Comparison of ENCODE assay signal across 20 cellular contexts in genomic region chr16:27498020-27498419, GRCh38. TPM values are rescaled to one million over a fixed set of nuclear protein-coding genes. Genes with fewer than 3 reads are reported as not detected.
A peak's percentile ranks its signal among the peaks of the same experiment; 100 is the strongest.
DNase-seq lines count a peak whose midpoint lies in the region; ATAC-seq and TF ChIP-seq lines count a peak whose summit lies in the region.
"Had no signal": no experiment of that assay in that cellular context is flagged by ENCODE, and none has a peak within 500 bp of the region (broad histone marks: within the 10 kb centered on the region; RNA-seq: fewer than 3 reads in every experiment).

No MANE protein-coding gene starts in this region.

- no peak overlapping the region for H4K8ac ChIP-seq in IMR-90 (ENCODE audit: low read depth in 2 of 2, low read length in 2 of 2)

- no peak overlapping the region for H4K91ac ChIP-seq in IMR-90 (ENCODE audit: insufficient read depth, low read depth, low read length)

- no peak for TF ChIP-seq RAD21 in IMR-90 (IDR thresholded peaks at IDR 0.05; ENCODE audit: low read length)

- H3K9me1 ChIP-seq in IMR-90 (ENCODE audit: insufficient read depth, low read length) = peaks cover 16% of the 10 kb centered on the region

- H2AFZ ChIP-seq in IMR-90 (replicated peaks; ENCODE audit: low read length, poor library complexity) (no peak overlapping the region), hepatocyte (no peak overlapping the region)
- H2AFZ ChIP-seq: PC-9 had no signal

- no CpG with 5 or more reads among the region's 2 CpGs for WGBS in IMR-90 (ENCODE audit: extremely low coverage in 2 of 2, insufficient read length in 1 of 2), 2 experiments
- 92% methylated on average over 2 of the region's 2 CpGs for WGBS in hepatocyte (ENCODE audit: low lambda C conversion rate, missing lambda C conversion rate)

- H3K4me3 Mint-ChIP-seq in CD8-positive, alpha-beta memory T cell = no peak overlapping the region

- no peaks in the 10 kb centered on the region for H3K9me3 ChIP-seq in left ventricle myocardium inferior (replicated peaks)
- H3K9me3 ChIP-seq in IMR-90 (ENCODE audit: control insufficient read depth, insufficient read depth, low read length) = no peaks in the 10 kb centered on the region
- no peaks in the 10 kb centered on the region for H3K9me3 ChIP-seq in CD8-positive, alpha-beta memory T cell (ENCODE audit: low read length)
- H3K9me3 ChIP-seq in hepatocyte (ENCODE audit: low read depth) = no peaks in the 10 kb centered on the region
- H3K9me3 ChIP-seq: A549 had no signal

- BruUV-seq in IMR-90 (replicated peaks; lab: Mats Ljungman, UMichigan) = no TSS peak

- no peaks in the 10 kb centered on the region for H3K9me3 Mint-ChIP-seq in CD8-positive, alpha-beta memory T cell

- TF ChIP-seq CTCF in left ventricle myocardium inferior (IDR thresholded peaks at IDR 0.05; ENCODE audit: borderline replicate concordance) (no peak), IMR-90 (conservative IDR thresholded peaks at IDR 0.05; ENCODE audit: low read depth, low read length) (no peak), hepatocyte (IDR thresholded peaks at IDR 0.05; ENCODE audit: poor library complexity) (no peak)

- peaks cover 0 to 97% (median 41%) of the 10 kb centered on the region in 3 donors for H3K36me3 Mint-ChIP-seq in CD8-positive, alpha-beta memory T cell

- no peaks in the 10 kb centered on the region for H3K27me3 Mint-ChIP-seq in CD8-positive, alpha-beta memory T cell

- H3K4me3 ChIP-seq in left ventricle myocardium inferior (no peak overlapping the region), IMR-90 (ENCODE audit: insufficient read depth, low read depth, low read length) (no peak overlapping the region), hepatocyte (no peak overlapping the region)
- no peak overlapping the region for H3K4me3 ChIP-seq in CD8-positive, alpha-beta memory T cell (ENCODE audit: low read length)
- H3K4me3 ChIP-seq: A549, PC-9 had no signal

- no peak overlapping the region for H2BK20ac ChIP-seq in IMR-90 (ENCODE audit: low read depth, low read length)

- no peak overlapping the region for H3K9ac ChIP-seq in IMR-90 (ENCODE audit: low read depth, low read length)

- H3K4me1 ChIP-seq in left ventricle myocardium inferior (peaks cover 25% of the 10 kb centered on the region), IMR-90 (ENCODE audit: control insufficient read depth, insufficient read depth, low read length) (peaks cover 10% of the 10 kb centered on the region), hepatocyte (ENCODE audit: insufficient read depth) (no peaks in the 10 kb centered on the region)
- H3K4me1 ChIP-seq in CD8-positive, alpha-beta memory T cell (ENCODE audit: insufficient read depth, low read length) = no peaks in the 10 kb centered on the region
- H3K4me1 ChIP-seq: A549 had no signal

- no peak overlapping the region for H3K56ac ChIP-seq in IMR-90 (ENCODE audit: extremely low read depth, insufficient read depth, low read length)

- H3K79me2 ChIP-seq in hepatocyte = no peaks in the 10 kb centered on the region

- no peak overlapping the region for H4K5ac ChIP-seq in IMR-90 (ENCODE audit: low read depth, low read length)

- intact Hi-C loops in left ventricle myocardium inferior (cut with micrococcal nuclease) (no loop called here), cardiac septum (cut with DNase I) (no loop called here), IMR-90 (cut with micrococcal nuclease) (no loop called here)

- H2AK5ac ChIP-seq in IMR-90 (ENCODE audit: low read depth, low read length) = no peak overlapping the region

- CTCF ChIA-PET in IMR-90 (lab: Yijun Ruan, JAX) = no interaction called here
- CTCF ChIA-PET in CD8-positive, alpha-beta memory T cell (lab: Charles Lee) = no interaction called here

- H3K4me1 Mint-ChIP-seq in CD8-positive, alpha-beta memory T cell = no peaks in the 10 kb centered on the region

- in situ Hi-C loops in IMR-90 (cut with MboI; ENCODE audit: low sequenced_read_pairs) = no loop called here

- H3K27ac Mint-ChIP-seq in CD8-positive, alpha-beta memory T cell = peak overlapping the region in 3 of 8 donors; percentile 25 to 64 (median 57)

- H3K27ac ChIP-seq in left ventricle myocardium inferior (replicated peaks) (peak overlapping the region; percentile 81), IMR-90 (ENCODE audit: insufficient read depth, low read length) (no peak overlapping the region), hepatocyte (no peak overlapping the region)
- no peak overlapping the region for H3K27ac ChIP-seq in CD8-positive, alpha-beta memory T cell (ENCODE audit: low read depth, low read length)
- H3K27ac ChIP-seq: A549, PC-9, RWPE1 had no signal

- dilution Hi-C loops in IMR-90 (cut with HindIII; ENCODE audit: low sequenced_read_pairs, unreplicated experiment) = no loop called here

- H3K23ac ChIP-seq in IMR-90 (ENCODE audit: low read depth, low read length) = no peak overlapping the region

- no peak for DNase-seq in left ventricle myocardium inferior
- no peak for DNase-seq in cardiac septum (ENCODE audit: low spot score)
- peak; percentile 16 for DNase-seq in IMR-90
- DNase-seq in fibroblast of peridontal ligament (ENCODE audit: extremely low read depth) = peak; percentile 8
- DNase-seq in CD8-positive, alpha-beta memory T cell = no peak
- DNase-seq in hepatocyte (ENCODE audit: low spot score) = no peak
- DNase-seq: C1 segment of cervical spinal cord, DMS79 treated with DMSO at 0.1 percent for 48 hours, KG1, NCI-H1105 treated with DMSO at 0.1 percent for 48 hours, NCI-H1694 treated with DMSO at 0.1 percent for 48 hours, NCI-H2227 treated with DMSO at 0.1 percent for 48 hours, NCI-H510A treated with DMSO at 0.1 percent for 48 hours, NCI-H82, PC-9, SIG-M5 had no signal

- H3K27me3 ChIP-seq in left ventricle myocardium inferior (ENCODE audit: low read depth) = no peaks in the 10 kb centered on the region
- no peaks in the 10 kb centered on the region for H3K27me3 ChIP-seq in IMR-90 (ENCODE audit: control insufficient read depth, insufficient read depth, low read length)
- H3K27me3 ChIP-seq in CD8-positive, alpha-beta memory T cell (ENCODE audit: insufficient read depth, low read length, poor library complexity, severe bottlenecking) = no peaks in the 10 kb centered on the region
- no peaks in the 10 kb centered on the region for H3K27me3 ChIP-seq in hepatocyte

- H2BK120ac ChIP-seq in IMR-90 (ENCODE audit: low read depth, low read length) = no peak overlapping the region

- H2AK9ac ChIP-seq in IMR-90 (replicated peaks; ENCODE audit: low read depth, low read length, poor library complexity) = no peak overlapping the region

- no peak overlapping the region for H3K14ac ChIP-seq in IMR-90 (replicated peaks; ENCODE audit: low read depth, low read length)

- POLR2A ChIA-PET in IMR-90 (lab: Charles Lee; ENCODE audit: unreplicated experiment) = no interaction called here
- POLR2A ChIA-PET in CD8-positive, alpha-beta memory T cell (lab: Charles Lee) = no interaction called here

- H3K4ac ChIP-seq in IMR-90 (ENCODE audit: low read depth, low read length) = no peak overlapping the region

- H4K20me1 ChIP-seq in IMR-90 (ENCODE audit: insufficient read depth, low read length) (no peaks in the 10 kb centered on the region), hepatocyte (ENCODE audit: insufficient read depth, poor library complexity, severe bottlenecking) (no peaks in the 10 kb centered on the region)

- peaks cover 4 to 12% of the 10 kb centered on the region in 2 experiments; a peak in 1 of 4 replicates for H3K79me1 ChIP-seq in IMR-90 (ENCODE audit: low read depth in 1 of 2, low read length in 2 of 2)

- H3K9me2 ChIP-seq in hepatocyte (replicated peaks; ENCODE audit: insufficient read depth) = no peaks in the 10 kb centered on the region

- H2BK5ac ChIP-seq in IMR-90 (ENCODE audit: low read depth, low read length, poor library complexity, severe bottlenecking) = no peak overlapping the region

- no peak; the same call in 1 of the 2 replicates for ATAC-seq in IMR-90 (ENCODE audit: low read depth)
- no peak for ATAC-seq in HG02678 (IDR thresholded peaks at IDR 0.05; ENCODE audit: unreplicated experiment)
- ATAC-seq: A549, HepG2 had no signal

- H3K36me3 ChIP-seq in left ventricle myocardium inferior (peaks cover 100% of the 10 kb centered on the region), IMR-90 (ENCODE audit: control insufficient read depth, insufficient read depth, low read length) (peaks cover 78% of the 10 kb centered on the region), hepatocyte (replicated peaks; ENCODE audit: insufficient read depth, low read depth) (no peaks in the 10 kb centered on the region)
- peaks cover 56% of the 10 kb centered on the region for H3K36me3 ChIP-seq in CD8-positive, alpha-beta memory T cell (ENCODE audit: insufficient read depth, low read length)

- no peak overlapping the region for H3K18ac ChIP-seq in IMR-90 (ENCODE audit: low read depth, low read length)

- no peak for TF ChIP-seq POLR2A in IMR-90 (IDR thresholded peaks at IDR 0.05; ENCODE audit: low read depth, low read length)

- no peak overlapping the region for H3K4me2 ChIP-seq in IMR-90 (ENCODE audit: low read depth, low read length)
- no peak overlapping the region for H3K4me2 ChIP-seq in hepatocyte
- H3K4me2 ChIP-seq: A549, PC-9 had no signal

- no peak overlapping the region for H2BK15ac ChIP-seq in IMR-90 (ENCODE audit: low read depth, low read length)

TF ChIP-seq in IMR-90, 13 proteins besides CTCF, POLR2A, EP300 and RAD21 (continues in another document):
- TF ChIP-seq RCOR1 (IDR thresholded peaks at IDR 0.05; ENCODE audit: insufficient replicate concordance, low read length) (no peak), SMC3 (IDR thresholded peaks at IDR 0.05; ENCODE audit: low read depth, low read length) (no peak), BHLHE40 (IDR thresholded peaks at IDR 0.05; ENCODE audit: low read depth, low read length) (no peak)

RNA-seq across cellular contexts. Expression of gene GTF3C1, which starts 51.7 kb away (rescaled TPM):
- total RNA-seq in left ventricle myocardium inferior (46.9 TPM), cardiac septum (66.3 TPM), IMR-90 (2012; rRNA removed) (62.5 and 68.1 TPM in 2 replicates), hepatocyte (55.1 and 59.6 TPM in 2 replicates)
- polyA plus RNA-seq in IMR-90 (2012; rRNA removed) (50.8 and 53.6 TPM in 2 replicates), hepatocyte (41.5 and 54.9 TPM in 2 replicates)
- 43.5 and 56.7 TPM in 2 replicates for polyA plus RNA-seq in IMR-90 (2012; cell fraction: cytosol; rRNA removed)
- 96.1 and 177 TPM in 2 replicates for polyA plus RNA-seq in IMR-90 (2012; cell fraction: nucleus; rRNA removed; ENCODE audit: low replicate concordance)
- 10 to 100 TPM; 60.4 to 62.7 TPM for total RNA-seq in CD8-positive, alpha-beta memory T cell
- polyA plus RNA-seq in CD8-positive, alpha-beta memory T cell = 58.6 TPM

RNA-seq across cellular contexts. Expression of gene KATNIP, which starts 51.9 kb away (rescaled TPM):
- total RNA-seq in left ventricle myocardium inferior (12.0 TPM), cardiac septum (22.6 TPM), IMR-90 (2012; rRNA removed) (16.7 and 18.9 TPM in 2 replicates), hepatocyte (6.9 and 15.6 TPM in 2 replicates)
- polyA plus RNA-seq in IMR-90 (2012; rRNA removed) (17.5 and 18.6 TPM in 2 replicates), hepatocyte (7.1 and 13.3 TPM in 2 replicates)
- polyA plus RNA-seq in IMR-90 (2012; cell fraction: cytosol; rRNA removed) = 10.9 and 13.5 TPM in 2 replicates
- polyA plus RNA-seq in IMR-90 (2012; cell fraction: nucleus; rRNA removed; ENCODE audit: low replicate concordance) = 62.6 and 75.3 TPM in 2 replicates
- total RNA-seq in CD8-positive, alpha-beta memory T cell = 10 to 100 TPM; 15.1 to 17.5 TPM
- 3.0 TPM for polyA plus RNA-seq in CD8-positive, alpha-beta memory T cell

Comparison
In these comparisons a context has a peak if more than half of its experiments do, and no peak if none do; other contexts are left out.
1. DNase-seq: peak in IMR-90 (single experiment) and fibroblast of peridontal ligament (single experiment); none in left ventricle myocardium inferior (single experiment), cardiac septum (single experiment), CD8-positive, alpha-beta memory T cell (0 of 5) and hepatocyte (single experiment).